2 cellular contexts compared by ENCODE assay signal in genomic region chr2:101115664-101116063, GRCh38.
TF ChIP-seq lines count a peak whose summit lies in the region.

No MANE protein-coding gene starts in this region.

TF ChIP-seq in A549, 52 proteins besides CTCF, POLR2A, EP300 and RAD21 (continued from another document):
- TF ChIP-seq POLR2AphosphoS2 (conservative IDR thresholded peaks at IDR 0.05; ENCODE audit: low read length) (no peak), KDM5A (IDR thresholded peaks at IDR 0.05) (no peak), NPAS2 (CRISPR knock-in tag; IDR thresholded peaks at IDR 0.05; ENCODE audit: borderline replicate concordance) (no peak), ZFP36 (IDR thresholded peaks at IDR 0.05; ENCODE audit: borderline replicate concordance, partially characterized antibody) (no peak), HOXA7 (CRISPR knock-in tag; IDR thresholded peaks at IDR 0.05) (no peak), RFX5 (IDR thresholded peaks at IDR 0.05) (no peak), JUNB (IDR thresholded peaks at IDR 0.05) (no peak), HDAC2 (IDR thresholded peaks at IDR 0.05) (no peak)

TF ChIP-seq in HCT116, 20 proteins besides CTCF, POLR2A, EP300 and RAD21 (continued from another document):
- TF ChIP-seq, protein P1, sequence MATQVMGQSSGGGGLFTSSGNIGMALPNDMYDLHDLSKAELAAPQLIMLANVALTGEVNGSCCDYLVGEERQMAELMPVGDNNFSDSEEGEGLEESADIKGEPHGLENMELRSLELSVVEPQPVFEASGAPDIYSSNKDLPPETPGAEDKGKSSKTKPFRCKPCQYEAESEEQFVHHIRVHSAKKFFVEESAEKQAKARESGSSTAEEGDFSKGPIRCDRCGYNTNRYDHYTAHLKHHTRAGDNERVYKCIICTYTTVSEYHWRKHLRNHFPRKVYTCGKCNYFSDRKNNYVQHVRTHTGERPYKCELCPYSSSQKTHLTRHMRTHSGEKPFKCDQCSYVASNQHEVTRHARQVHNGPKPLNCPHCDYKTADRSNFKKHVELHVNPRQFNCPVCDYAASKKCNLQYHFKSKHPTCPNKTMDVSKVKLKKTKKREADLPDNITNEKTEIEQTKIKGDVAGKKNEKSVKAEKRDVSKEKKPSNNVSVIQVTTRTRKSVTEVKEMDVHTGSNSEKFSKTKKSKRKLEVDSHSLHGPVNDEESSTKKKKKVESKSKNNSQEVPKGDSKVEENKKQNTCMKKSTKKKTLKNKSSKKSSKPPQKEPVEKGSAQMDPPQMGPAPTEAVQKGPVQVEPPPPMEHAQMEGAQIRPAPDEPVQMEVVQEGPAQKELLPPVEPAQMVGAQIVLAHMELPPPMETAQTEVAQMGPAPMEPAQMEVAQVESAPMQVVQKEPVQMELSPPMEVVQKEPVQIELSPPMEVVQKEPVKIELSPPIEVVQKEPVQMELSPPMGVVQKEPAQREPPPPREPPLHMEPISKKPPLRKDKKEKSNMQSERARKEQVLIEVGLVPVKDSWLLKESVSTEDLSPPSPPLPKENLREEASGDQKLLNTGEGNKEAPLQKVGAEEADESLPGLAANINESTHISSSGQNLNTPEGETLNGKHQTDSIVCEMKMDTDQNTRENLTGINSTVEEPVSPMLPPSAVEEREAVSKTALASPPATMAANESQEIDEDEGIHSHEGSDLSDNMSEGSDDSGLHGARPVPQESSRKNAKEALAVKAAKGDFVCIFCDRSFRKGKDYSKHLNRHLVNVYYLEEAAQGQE (IDR thresholded peaks at IDR 0.05; ENCODE audit: low read depth), result no peak
- TF ChIP-seq, protein P2, sequence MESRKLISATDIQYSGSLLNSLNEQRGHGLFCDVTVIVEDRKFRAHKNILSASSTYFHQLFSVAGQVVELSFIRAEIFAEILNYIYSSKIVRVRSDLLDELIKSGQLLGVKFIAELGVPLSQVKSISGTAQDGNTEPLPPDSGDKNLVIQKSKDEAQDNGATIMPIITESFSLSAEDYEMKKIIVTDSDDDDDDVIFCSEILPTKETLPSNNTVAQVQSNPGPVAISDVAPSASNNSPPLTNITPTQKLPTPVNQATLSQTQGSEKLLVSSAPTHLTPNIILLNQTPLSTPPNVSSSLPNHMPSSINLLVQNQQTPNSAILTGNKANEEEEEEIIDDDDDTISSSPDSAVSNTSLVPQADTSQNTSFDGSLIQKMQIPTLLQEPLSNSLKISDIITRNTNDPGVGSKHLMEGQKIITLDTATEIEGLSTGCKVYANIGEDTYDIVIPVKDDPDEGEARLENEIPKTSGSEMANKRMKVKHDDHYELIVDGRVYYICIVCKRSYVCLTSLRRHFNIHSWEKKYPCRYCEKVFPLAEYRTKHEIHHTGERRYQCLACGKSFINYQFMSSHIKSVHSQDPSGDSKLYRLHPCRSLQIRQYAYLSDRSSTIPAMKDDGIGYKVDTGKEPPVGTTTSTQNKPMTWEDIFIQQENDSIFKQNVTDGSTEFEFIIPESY (IDR thresholded peaks at IDR 0.05; ENCODE audit: extremely low read depth, insufficient replicate concordance, low read length), result no peak
- no peak for TF ChIP-seq EGR1 (IDR thresholded peaks at IDR 0.05; ENCODE audit: low read depth)
- TF ChIP-seq ZFX (IDR thresholded peaks at IDR 0.05), result no peak
- no peak for TF ChIP-seq SP1 (IDR thresholded peaks at IDR 0.05; ENCODE audit: low read depth)
- TF ChIP-seq SRF (IDR thresholded peaks at IDR 0.05; ENCODE audit: low read depth), result no peak
- TF ChIP-seq CBX3 (IDR thresholded peaks at IDR 0.05; ENCODE audit: low read depth), result no peak
- no peak for TF ChIP-seq TCF7L2 (IDR thresholded peaks at IDR 0.05; ENCODE audit: borderline replicate concordance, extremely low read depth, insufficient read depth, insufficient read length)
- TF ChIP-seq FOSL1 (IDR thresholded peaks at IDR 0.05; ENCODE audit: low read depth), result no peak
